14 cellular contexts compared by ENCODE assay signal in the genomic region with DNA sequence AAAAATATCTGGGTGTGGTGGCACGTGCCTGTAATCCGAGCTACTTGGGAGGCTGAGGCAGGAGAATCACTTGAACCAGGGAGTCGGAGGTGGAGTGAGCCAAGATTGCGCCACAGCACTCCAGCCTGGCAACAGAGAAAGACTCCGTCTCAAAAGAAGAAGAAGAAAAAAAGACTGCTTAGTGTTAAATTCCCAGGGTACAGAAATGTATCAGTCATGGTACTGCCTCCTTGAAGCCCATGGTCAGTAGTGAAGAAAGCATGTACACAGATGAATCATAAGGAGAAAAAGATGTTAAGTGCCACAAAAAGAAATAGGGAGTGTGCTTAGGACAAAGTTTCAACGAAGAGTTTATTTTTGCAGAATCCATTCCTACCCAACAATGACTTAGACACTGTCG.
A peak's percentile ranks its signal among the peaks of the same experiment; 100 is the strongest.
DNase-seq lines count a peak whose midpoint lies in the region; ATAC-seq and TF ChIP-seq lines count a peak whose summit lies in the region.
"Had no signal": no experiment of that assay in that cellular context is flagged by ENCODE, and none has a peak within 500 bp of the region (broad histone marks: within the 10 kb centered on the region; RNA-seq: fewer than 3 reads in every experiment).

No MANE protein-coding gene starts in this region.

- no peaks in the 10 kb centered on the region for H3K36me3 ChIP-seq in esophagus squamous epithelium
- H3K36me3 ChIP-seq in vagina = no peaks in the 10 kb centered on the region

- no peaks in the 10 kb centered on the region for H3K27me3 Mint-ChIP-seq in natural killer cell (ENCODE audit: low read depth in 2 of 2)
- H3K27me3 Mint-ChIP-seq: activated CD4-positive, alpha-beta memory T cell treated with anti-CD3 and anti-CD28 coated beads, Interleukin-2, amount 10 ng/mL, durations not matched to agents 7 days and 5 days; stimulated activated naive CD8-positive, alpha-beta T cell treated with anti-CD3 and anti-CD28 coated beads, Interleukin-15, Interleukin-2, amounts not matched to agents 100 ng/mL and 50 ng/mL, for 24 hours had no signal

- no peaks in the 10 kb centered on the region for H3K9me3 Mint-ChIP-seq in natural killer cell
- H3K9me3 Mint-ChIP-seq: activated CD4-positive, alpha-beta memory T cell treated with anti-CD3 and anti-CD28 coated beads, Interleukin-2, amount 10 ng/mL, durations not matched to agents 7 days and 5 days; neural crest cell; stimulated activated naive CD8-positive, alpha-beta T cell treated with anti-CD3 and anti-CD28 coated beads, Interleukin-15, Interleukin-2, amounts not matched to agents 100 ng/mL and 50 ng/mL, for 24 hours had no signal

- H3K4me1 ChIP-seq in esophagus squamous epithelium (peaks cover 2 to 9% (median 5%) of the 10 kb centered on the region in 3 donors), vagina (peaks cover under 1% of the 10 kb centered on the region)

- peak; percentile 61 for ATAC-seq in Right ventricle myocardium inferior
- no peak for ATAC-seq in natural killer cell
- ATAC-seq in HG02759 (IDR thresholded peaks at IDR 0.05; ENCODE audit: unreplicated experiment) = no peak

- H3K4me1 Mint-ChIP-seq in natural killer cell = peaks cover 22% of the 10 kb centered on the region in 2 donors
- H3K4me1 Mint-ChIP-seq: neural crest cell had no signal

- H3K27me3 ChIP-seq in esophagus squamous epithelium (no peaks in the 10 kb centered on the region), vagina (no peaks in the 10 kb centered on the region)

- H3K27ac Mint-ChIP-seq in natural killer cell = peak overlapping the region; percentile 32 to 36
- H3K27ac Mint-ChIP-seq: activated CD4-positive, alpha-beta memory T cell treated with anti-CD3 and anti-CD28 coated beads, Interleukin-2, amount 10 ng/mL, durations not matched to agents 7 days and 5 days; stimulated activated naive CD8-positive, alpha-beta T cell treated with anti-CD3 and anti-CD28 coated beads, Interleukin-15, Interleukin-2, amounts not matched to agents 100 ng/mL and 50 ng/mL, for 24 hours had no signal

- DNase-seq in Right ventricle myocardium inferior (ENCODE audit: missing footprints) = no peak
- DNase-seq in cardiac septum (ENCODE audit: low spot score) = no peak
- DNase-seq in esophagus squamous epithelium (lab: John Stamatoyannopoulos, UW) = no peak
- DNase-seq in natural killer cell = no peak
- no peak for DNase-seq in vagina (ENCODE audit: extremely low spot score in 2 of 2)
- DNase-seq in hippocampal formation (lab: John Stamatoyannopoulos, UW) = no peak
- no peak for DNase-seq in COR-L47 (lab: John Stamatoyannopoulos, UW)
- DNase-seq: activated CD4-positive, alpha-beta memory T cell treated with anti-CD3 and anti-CD28 coated beads, Interleukin-2, amount 10 ng/mL, durations not matched to agents 7 days and 5 days; GF-D8; NCI-H1436 treated with DMSO at 0.1 percent for 48 hours had no signal

- no peaks in the 10 kb centered on the region for H3K36me3 Mint-ChIP-seq in natural killer cell

- intact Hi-C loops in Right ventricle myocardium inferior (cut with DNase I) (no loop called here), cardiac septum (cut with DNase I) (no loop called here), esophagus squamous epithelium (cut with DNase I) (no loop called here), natural killer cell (cut with micrococcal nuclease) (no loop called here), vagina (cut with DNase I) (no loop called here)

- TF ChIP-seq CTCF in esophagus squamous epithelium (IDR thresholded peaks at IDR 0.05) (no peak), natural killer cell (IDR thresholded peaks at IDR 0.05) (no peak), vagina (IDR thresholded peaks at IDR 0.05) (no peak)

- H3K27ac ChIP-seq in esophagus squamous epithelium = peak overlapping the region; percentile 23 to 77 (median 60)
- peak overlapping the region; percentile 51 for H3K27ac ChIP-seq in vagina
- H3K27ac ChIP-seq: HL-60 had no signal

- no peaks in the 10 kb centered on the region for H3K9me3 ChIP-seq in esophagus squamous epithelium
- H3K9me3 ChIP-seq in vagina = no peaks in the 10 kb centered on the region

- no peak overlapping the region for H3K4me3 Mint-ChIP-seq in natural killer cell
- H3K4me3 Mint-ChIP-seq: activated CD4-positive, alpha-beta memory T cell treated with anti-CD3 and anti-CD28 coated beads, Interleukin-2, amount 10 ng/mL, durations not matched to agents 7 days and 5 days; neural crest cell; stimulated activated naive CD8-positive, alpha-beta T cell treated with anti-CD3 and anti-CD28 coated beads, Interleukin-15, Interleukin-2, amounts not matched to agents 100 ng/mL and 50 ng/mL, for 24 hours had no signal

- no peak overlapping the region for H3K4me3 ChIP-seq in esophagus squamous epithelium
- no peak overlapping the region for H3K4me3 ChIP-seq in vagina

- WGBS in esophagus squamous epithelium, 2 donors = 68% methylated on average over 5 to 7 of the region's 7 CpGs

- TF ChIP-seq POLR2A in esophagus squamous epithelium (IDR thresholded peaks at IDR 0.05) (no peak), vagina (IDR thresholded peaks at IDR 0.05) (no peak)
